In the genomic region with DNA sequence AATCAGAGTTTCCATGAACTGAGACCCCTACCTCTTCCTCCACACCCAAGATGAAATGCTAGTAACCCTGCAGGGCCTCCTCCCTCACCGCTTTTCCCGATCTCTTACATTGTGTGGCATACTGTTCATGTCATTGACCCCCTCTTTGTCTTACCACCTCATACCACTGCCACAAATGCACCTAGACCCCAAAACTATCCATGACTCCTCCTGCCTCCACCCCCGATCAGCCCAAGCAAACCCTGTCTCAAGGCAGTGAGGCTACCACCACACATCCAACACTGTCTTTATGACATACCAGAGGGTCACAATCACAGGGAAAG, we compare ENCODE assay signal across 1 cellular context.
TF ChIP-seq lines count a peak whose summit lies in the region.

No MANE protein-coding gene starts in this region.

TF ChIP-seq in WTC11, 78 proteins besides CTCF, POLR2A, EP300 and RAD21 (continued from another document):
- TF ChIP-seq, protein P1, sequence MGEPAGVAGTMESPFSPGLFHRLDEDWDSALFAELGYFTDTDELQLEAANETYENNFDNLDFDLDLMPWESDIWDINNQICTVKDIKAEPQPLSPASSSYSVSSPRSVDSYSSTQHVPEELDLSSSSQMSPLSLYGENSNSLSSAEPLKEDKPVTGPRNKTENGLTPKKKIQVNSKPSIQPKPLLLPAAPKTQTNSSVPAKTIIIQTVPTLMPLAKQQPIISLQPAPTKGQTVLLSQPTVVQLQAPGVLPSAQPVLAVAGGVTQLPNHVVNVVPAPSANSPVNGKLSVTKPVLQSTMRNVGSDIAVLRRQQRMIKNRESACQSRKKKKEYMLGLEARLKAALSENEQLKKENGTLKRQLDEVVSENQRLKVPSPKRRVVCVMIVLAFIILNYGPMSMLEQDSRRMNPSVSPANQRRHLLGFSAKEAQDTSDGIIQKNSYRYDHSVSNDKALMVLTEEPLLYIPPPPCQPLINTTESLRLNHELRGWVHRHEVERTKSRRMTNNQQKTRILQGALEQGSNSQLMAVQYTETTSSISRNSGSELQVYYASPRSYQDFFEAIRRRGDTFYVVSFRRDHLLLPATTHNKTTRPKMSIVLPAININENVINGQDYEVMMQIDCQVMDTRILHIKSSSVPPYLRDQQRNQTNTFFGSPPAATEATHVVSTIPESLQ (CRISPR knock-in tag; IDR thresholded peaks at IDR 0.05): no peak
- TF ChIP-seq, protein P2, sequence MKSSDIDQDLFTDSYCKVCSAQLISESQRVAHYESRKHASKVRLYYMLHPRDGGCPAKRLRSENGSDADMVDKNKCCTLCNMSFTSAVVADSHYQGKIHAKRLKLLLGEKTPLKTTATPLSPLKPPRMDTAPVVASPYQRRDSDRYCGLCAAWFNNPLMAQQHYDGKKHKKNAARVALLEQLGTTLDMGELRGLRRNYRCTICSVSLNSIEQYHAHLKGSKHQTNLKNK (CRISPR knock-in tag; IDR thresholded peaks at IDR 0.05): no peak
- no peak for TF ChIP-seq ZNF396 (CRISPR knock-in tag; IDR thresholded peaks at IDR 0.05; ENCODE audit: borderline replicate concordance)
